In genomic region chr10:127587668-127588395, GRCh38 we compare ENCODE assay signal across 22 cellular contexts. TPM values are rescaled to one million over a fixed set of nuclear protein-coding genes. Genes with fewer than 3 reads are reported as not detected.
DNase-seq lines count a peak whose midpoint lies in the region; ATAC-seq, FAIRE-seq and TF ChIP-seq lines count a peak whose summit lies in the region.
"Had no signal": no experiment of that assay in that cellular context is flagged by ENCODE, and none has a peak within 500 bp of the region (broad histone marks: within the 10 kb centered on the region; RNA-seq: fewer than 3 reads in every experiment).

No MANE protein-coding gene starts in this region.

- DNase-seq in right cardiac atrium (no peak), Right ventricle myocardium inferior (ENCODE audit: missing footprints) (no peak), endothelial cell of umbilical vein (ENCODE audit: low read depth, low spot score) (peak; percentile 45), pons (ENCODE audit: low spot score) (peak; percentile 60), activated T-cell treated with anti-CD3 and anti-CD28 coated beads for 4 hours (no peak), PC-9 (no peak), mesenchymal stem cell (no peak), transverse colon (no peak)
- DNase-seq: C1 segment of cervical spinal cord; CD8-positive, alpha-beta memory T cell; DMS79; GOT3; Kasumi-1; MG63; NCI-H1092; NCI-H1436 treated with DMSO at 0.1 percent for 48 hours; NCI-H2029; NCI-H526; PC-3 had no signal

- no peak overlapping the region for H3K14ac ChIP-seq in mesenchymal stem cell (ENCODE audit: low read length in 2 of 2)

- H3K9me3 ChIP-seq in right cardiac atrium (ENCODE audit: control insufficient read depth, low read length) (peaks cover 2% of the 10 kb centered on the region), endothelial cell of umbilical vein (replicated peaks; ENCODE audit: control insufficient read depth, insufficient read depth, low read length) (no peaks in the 10 kb centered on the region), PC-9 (ENCODE audit: insufficient read depth, low read depth) (no peaks in the 10 kb centered on the region), mesenchymal stem cell (ENCODE audit: control insufficient read depth, low read length) (peaks cover 7% of the 10 kb centered on the region), transverse colon (no peaks in the 10 kb centered on the region)
- H3K9me3 ChIP-seq: MG63 had no signal

- no peaks in the 10 kb centered on the region for H3K79me1 ChIP-seq in mesenchymal stem cell (replicated peaks; ENCODE audit: low read length, poor library complexity, severe bottlenecking)

- H3K4me3 ChIP-seq in right cardiac atrium (ENCODE audit: low read length) (no peak overlapping the region), endothelial cell of umbilical vein (replicated peaks in 1 of 3; ENCODE audit: insufficient read depth in 1 of 3, low read depth in 1 of 3, low read length in 3 of 3) (no peak overlapping the region), PC-9 (no peak overlapping the region), mesenchymal stem cell (ENCODE audit: insufficient read depth in 1 of 2, low read depth in 1 of 2, low read length in 2 of 2) (no peak overlapping the region), transverse colon (no peak overlapping the region)
- H3K4me3 ChIP-seq: MG63 had no signal

- BruUV-seq in endothelial cell of umbilical vein (replicated peaks; lab: Mats Ljungman, UMichigan), result no TSS peak
- no TSS peak for BruUV-seq in PC-9 (replicated peaks; lab: Mats Ljungman, UMichigan)

- no peak overlapping the region for H4K8ac ChIP-seq in mesenchymal stem cell (ENCODE audit: low read length)

- H3K18ac ChIP-seq in mesenchymal stem cell (ENCODE audit: low read depth in 1 of 2, low read length in 2 of 2), result no peak overlapping the region

- peak; percentile 79 for FAIRE-seq in endothelial cell of umbilical vein (lab: Jason Lieb, UNC)

- H3K9ac ChIP-seq in endothelial cell of umbilical vein (replicated peaks; ENCODE audit: extremely low read depth, insufficient read depth, low read length), result no peak overlapping the region
- no peak overlapping the region for H3K9ac ChIP-seq in mesenchymal stem cell (ENCODE audit: low read length)

- 39% methylated on average over 4 of the region's 4 CpGs for WGBS in right cardiac atrium
- 68% methylated on average over 4 of the region's 4 CpGs for WGBS in mesenchymal stem cell
- WGBS in transverse colon (ENCODE audit: low coverage in 1 of 2), 2 donors, result 24 to 37% methylated on average over 4 of the region's 4 CpGs

- H3K27ac ChIP-seq in right cardiac atrium (ENCODE audit: low read length), result peak overlapping the region; percentile 43
- H3K27ac ChIP-seq in endothelial cell of umbilical vein (ENCODE audit: insufficient read depth, low read depth, low read length), result no peak overlapping the region
- H3K27ac ChIP-seq in PC-9, result no peak overlapping the region
- H3K27ac ChIP-seq in mesenchymal stem cell (ENCODE audit: low read length, poor library complexity, severe bottlenecking), result no peak overlapping the region
- no peak overlapping the region for H3K27ac ChIP-seq in transverse colon
- H3K27ac ChIP-seq: RWPE1 had no signal

- H2AFZ ChIP-seq in endothelial cell of umbilical vein (ENCODE audit: low read depth, low read length), result no peak overlapping the region
- no peak overlapping the region for H2AFZ ChIP-seq in PC-9
- H2AFZ ChIP-seq in mesenchymal stem cell (ENCODE audit: low read depth, low read length), result no peak overlapping the region

- no peaks in the 10 kb centered on the region for H3K79me2 ChIP-seq in endothelial cell of umbilical vein (ENCODE audit: control insufficient read depth, insufficient read depth, low read length)
- H3K79me2 ChIP-seq in PC-9 (ENCODE audit: low read depth), result no peaks in the 10 kb centered on the region

- intact Hi-C loops in right cardiac atrium (cut with DNase I), result no loop called here
- intact Hi-C loops in Right ventricle myocardium inferior (cut with DNase I), result no loop called here
- intact Hi-C loops in endothelial cell of umbilical vein (cut with micrococcal nuclease), result no loop called here
- intact Hi-C loops in PC-9 (cut with micrococcal nuclease; ENCODE audit: unreplicated experiment), result no loop called here
- intact Hi-C loops in transverse colon (cut with DNase I; ENCODE audit: low total_unique reads), result no loop called here

- POLR2A ChIA-PET in endothelial cell of umbilical vein (lab: Charles Lee) (no interaction called here), PC-9 (lab: Charles Lee; ENCODE audit: unreplicated experiment) (no interaction called here)

- H3K4me2 ChIP-seq in endothelial cell of umbilical vein (ENCODE audit: insufficient read depth, low read length) (peak overlapping the region; percentile 29), PC-9 (no peak overlapping the region), mesenchymal stem cell (ENCODE audit: low read length, poor library complexity, severe bottlenecking) (no peak overlapping the region)

- TF ChIP-seq EP300 in transverse colon (IDR thresholded peaks at IDR 0.05; ENCODE audit: low read depth), result no peak

- CTCF ChIA-PET in endothelial cell of umbilical vein (lab: Charles Lee) (interaction anchor here (1.6 kb wide), 1 partner anchor 10 kb away, joined by 4 read pairs; no protein-coding TSS in a partner anchor), PC-9 (lab: Charles Lee) (no interaction called here)

- no peak for TF ChIP-seq POLR2A in endothelial cell of umbilical vein (IDR thresholded peaks at IDR 0.05; ENCODE audit: low read depth, low read length)
- no peak for TF ChIP-seq POLR2A in transverse colon (IDR thresholded peaks at IDR 0.05)

- no peaks in the 10 kb centered on the region for H3K4me1 ChIP-seq in right cardiac atrium (ENCODE audit: control insufficient read depth, insufficient read depth, low read length)
- peaks cover 4% of the 10 kb centered on the region for H3K4me1 ChIP-seq in endothelial cell of umbilical vein (ENCODE audit: control insufficient read depth, extremely low read depth, insufficient read depth, low read length)
- no peaks in the 10 kb centered on the region for H3K4me1 ChIP-seq in PC-9 (replicated peaks; ENCODE audit: insufficient read depth)
- no peaks in the 10 kb centered on the region for H3K4me1 ChIP-seq in mesenchymal stem cell (ENCODE audit: control insufficient read depth, insufficient read depth, low read depth, low read length)
- H3K4me1 ChIP-seq in transverse colon, result no peaks in the 10 kb centered on the region

- dilution Hi-C loops in endothelial cell of umbilical vein (cut with MboI; ENCODE audit: extremely low pct_ligation_motif_present, low sequenced_read_pairs), result no loop called here

- H2BK120ac ChIP-seq in mesenchymal stem cell (ENCODE audit: low read depth, low read length), result no peak overlapping the region

- in situ Hi-C loops in transverse colon (cut with MboI; ENCODE audit: low pct_ligation_motif_present in 1 of 4, low pct_unique_long_range_greater_than_20kb in 1 of 4, low sequenced_read_pairs in 3 of 4), result no loop called here

- H3K9me1 ChIP-seq in endothelial cell of umbilical vein (replicated peaks; ENCODE audit: control insufficient read depth, extremely low read depth, insufficient read depth, low read length), result no peaks in the 10 kb centered on the region

- no peak overlapping the region for H3K4ac ChIP-seq in mesenchymal stem cell (ENCODE audit: low read depth in 1 of 2, low read length in 2 of 2)

- H4K91ac ChIP-seq in mesenchymal stem cell (ENCODE audit: low read length), result no peak overlapping the region

- H4K20me1 ChIP-seq in endothelial cell of umbilical vein (replicated peaks; ENCODE audit: control insufficient read depth, extremely low read depth, insufficient read depth, low read length) (no peaks in the 10 kb centered on the region), PC-9 (ENCODE audit: insufficient read depth) (no peaks in the 10 kb centered on the region)

- no peak overlapping the region for H2BK5ac ChIP-seq in mesenchymal stem cell (ENCODE audit: low read depth, low read length, poor library complexity, severe bottlenecking)

- no peaks in the 10 kb centered on the region for H3F3A ChIP-seq in PC-9 (ENCODE audit: insufficient read depth, low read depth)

- no peak overlapping the region for H3K23ac ChIP-seq in mesenchymal stem cell (ENCODE audit: low read length in 2 of 2)

- no peaks in the 10 kb centered on the region for H3K9me2 ChIP-seq in PC-9 (ENCODE audit: insufficient read depth)

- TF ChIP-seq CTCF in endothelial cell of umbilical vein (IDR thresholded peaks at IDR 0.05; ENCODE audit: extremely low read depth in 1 of 2, insufficient read depth in 1 of 2, low read depth in 1 of 2, low read length in 2 of 2) (no peak), PC-9 (conservative IDR thresholded peaks at IDR 0.05) (no peak), transverse colon (IDR thresholded peaks at IDR 0.05) (no peak)

- H3K27me3 ChIP-seq in right cardiac atrium (ENCODE audit: control insufficient read depth, insufficient read depth) (no peaks in the 10 kb centered on the region), endothelial cell of umbilical vein (ENCODE audit: control insufficient read depth in 2 of 2, insufficient read depth in 2 of 2, low read length in 2 of 2) (no peaks in the 10 kb centered on the region), PC-9 (ENCODE audit: insufficient read depth, low read depth) (peaks cover 4% of the 10 kb centered on the region), mesenchymal stem cell (ENCODE audit: control insufficient read depth in 1 of 2, insufficient read depth in 1 of 2, low read length in 2 of 2) (peaks cover 0 to 7% of the 10 kb centered on the region in 2 experiments), transverse colon (peaks cover 3% of the 10 kb centered on the region)

- no peak overlapping the region for H2BK15ac ChIP-seq in mesenchymal stem cell (ENCODE audit: low read depth, poor library complexity, severe bottlenecking)

- H3K36me3 ChIP-seq in endothelial cell of umbilical vein (ENCODE audit: control insufficient read depth in 2 of 2, extremely low read depth in 1 of 2, insufficient read depth in 2 of 2, low read length in 2 of 2) (no peaks in the 10 kb centered on the region), PC-9 (ENCODE audit: low read depth) (no peaks in the 10 kb centered on the region), mesenchymal stem cell (ENCODE audit: control insufficient read depth in 1 of 2, insufficient read depth in 2 of 2, low read depth in 1 of 2, low read length in 2 of 2) (no peaks in the 10 kb centered on the region), transverse colon (no peaks in the 10 kb centered on the region)
- H3K36me3 ChIP-seq: MG63 had no signal

- ATAC-seq in right cardiac atrium (no peak), Right ventricle myocardium inferior (no peak)
- ATAC-seq: HCT116, PC-3 had no signal

- H2BK12ac ChIP-seq in mesenchymal stem cell (ENCODE audit: low read length in 2 of 2), result no peak overlapping the region

- no peak overlapping the region for H2AK5ac ChIP-seq in mesenchymal stem cell (ENCODE audit: low read length, severe bottlenecking)

RNA-seq across cellular contexts. Expression of gene NPS, which starts 38.7 kb away (rescaled TPM):
- not detected for total RNA-seq in right cardiac atrium
- polyA plus RNA-seq in right cardiac atrium, result not detected
- not detected for total RNA-seq in Right ventricle myocardium inferior
- total RNA-seq in endothelial cell of umbilical vein, result not detected in 2 replicates
- not detected in 2 replicates for polyA plus RNA-seq in endothelial cell of umbilical vein
- not detected in 2 replicates for polyA plus RNA-seq in endothelial cell of umbilical vein (2011; cell fraction: cytosol; rRNA removed)
- polyA plus RNA-seq in endothelial cell of umbilical vein (2011; cell fraction: nucleus; rRNA removed), result not detected in 2 replicates
- polyA plus RNA-seq in endothelial cell of umbilical vein (2012), result not detected in 2 replicates
- polyA minus RNA-seq in endothelial cell of umbilical vein, result not detected in 2 replicates
- polyA minus RNA-seq in endothelial cell of umbilical vein (2011; cell fraction: cytosol; rRNA and poly(A)+ RNA removed), result not detected
- polyA minus RNA-seq in endothelial cell of umbilical vein (2011; cell fraction: nucleus; rRNA and poly(A)+ RNA removed), result not detected in 2 replicates
- not detected in 2 replicates for total RNA-seq in PC-9 (2021)
- not detected for polyA plus RNA-seq in mesenchymal stem cell (2013, experiment 1 of 2)
- not detected for polyA plus RNA-seq in mesenchymal stem cell (2013, experiment 2 of 2)
- not detected for total RNA-seq in transverse colon
- total RNA-seq: A673; CD8-positive, alpha-beta memory T cell; PC-3 had no signal
- polyA plus RNA-seq: CD8-positive, alpha-beta memory T cell had no signal

Comparison
In these comparisons a context has a peak if more than half of its experiments do, and no peak if none do; other contexts are left out.
1. DNase-seq: peak in endothelial cell of umbilical vein (single experiment) and pons (single experiment); none in right cardiac atrium (0 of 3), Right ventricle myocardium inferior (single experiment), activated T-cell treated with anti-CD3 and anti-CD28 coated beads for 4 hours (single experiment), PC-9 (0 of 2), mesenchymal stem cell (single experiment) and transverse colon (single experiment).